In genomic region chr16:571081-571747, GRCh38 we compare ENCODE assay signal across 6 cellular contexts. TPM values are rescaled to one million over a fixed set of nuclear protein-coding genes. Genes with fewer than 3 reads are reported as not detected.
A peak's percentile ranks its signal among the peaks of the same experiment; 100 is the strongest.
DNase-seq lines count a peak whose midpoint lies in the region; ATAC-seq and TF ChIP-seq lines count a peak whose summit lies in the region.
"Not testable (repeated sequence)": the region's sequence is repeated elsewhere in the genome, so short reads cannot be mapped to it uniquely, and the experiment has no call there.

No MANE protein-coding gene starts in this region.

- H3K9me3 Mint-ChIP-seq in activated CD4-positive, alpha-beta T cell treated with anti-CD3 and anti-CD28 coated beads for 36 hours (ENCODE audit: low read depth): not testable (repeated sequence)

- not testable (repeated sequence) for TF ChIP-seq CTCF in Loucy (conservative IDR thresholded peaks at IDR 0.05; ENCODE audit: low read length); choroid plexus epithelial cell (conservative IDR thresholded peaks at IDR 0.05; ENCODE audit: low read depth, low read length); kidney epithelial cell (IDR thresholded peaks at IDR 0.05; ENCODE audit: insufficient read depth, low read length, poor library complexity, severe bottlenecking)

- H3K36me3 Mint-ChIP-seq in activated CD4-positive, alpha-beta T cell treated with anti-CD3 and anti-CD28 coated beads for 36 hours (ENCODE audit: low read depth): not testable (repeated sequence)

- H3K9me3 ChIP-seq in Loucy (ENCODE audit: insufficient read depth, low read depth, low read length); skeletal muscle satellite cell (replicated peaks; ENCODE audit: low read length): not testable (repeated sequence)

- not testable (repeated sequence) for H2AFZ ChIP-seq in Loucy (ENCODE audit: low read length)

- H3K4me2 ChIP-seq in Loucy (ENCODE audit: low read depth, low read length, poor library complexity, severe bottlenecking) (peak overlapping the region; percentile 60), skeletal muscle satellite cell (ENCODE audit: low read length) (peak overlapping the region; percentile 97)

- H3K4me3 ChIP-seq in Loucy (ENCODE audit: low read length, poor library complexity, severe bottlenecking): peak overlapping the region; percentile 76
- H3K4me3 ChIP-seq in choroid plexus epithelial cell (ENCODE audit: low read depth, low read length): peak overlapping the region; percentile 69
- H3K4me3 ChIP-seq in kidney epithelial cell (ENCODE audit: low read depth, low read length): peak overlapping the region; percentile 79
- H3K4me3 ChIP-seq in skeletal muscle satellite cell (ENCODE audit: low read length): peak overlapping the region; percentile 94

- H3K27ac Mint-ChIP-seq in activated CD4-positive, alpha-beta T cell treated with anti-CD3 and anti-CD28 coated beads for 36 hours: peak overlapping the region; percentile 74

- peaks cover 11% of the 10 kb centered on the region for H3K4me1 ChIP-seq in Loucy (ENCODE audit: insufficient read depth, low read length, poor library complexity, severe bottlenecking)
- H3K4me1 ChIP-seq in skeletal muscle satellite cell (ENCODE audit: control insufficient read depth, insufficient read depth, low read length): peaks cover 20% of the 10 kb centered on the region

- H3K27me3 ChIP-seq in Loucy (ENCODE audit: insufficient read depth, low read length, poor library complexity, severe bottlenecking); kidney epithelial cell (ENCODE audit: control insufficient read depth, insufficient read depth, low read length); skeletal muscle satellite cell (ENCODE audit: control insufficient read depth, insufficient read depth, low read length): not testable (repeated sequence)

- H3K27me3 Mint-ChIP-seq in activated CD4-positive, alpha-beta T cell treated with anti-CD3 and anti-CD28 coated beads for 36 hours: not testable (repeated sequence)

- not testable (repeated sequence) for H3K9ac ChIP-seq in Loucy (ENCODE audit: low read depth, low read length, poor library complexity, severe bottlenecking)
- H3K9ac ChIP-seq in skeletal muscle satellite cell (ENCODE audit: low read depth, low read length): peak overlapping the region; percentile 92

- CTCF ChIA-PET in activated CD4-positive, alpha-beta T cell treated with anti-CD3 and anti-CD28 coated beads for 36 hours (lab: Charles Lee): interaction anchor here (1.2 kb wide), 1 partner anchor 34 kb away, joined by 3 read pairs; no protein-coding TSS in a partner anchor

- not testable (repeated sequence) for ATAC-seq in activated CD4-positive, alpha-beta T cell treated with anti-CD3 and anti-CD28 coated beads for 36 hours

- H3K4me3 Mint-ChIP-seq in activated CD4-positive, alpha-beta T cell treated with anti-CD3 and anti-CD28 coated beads for 36 hours: peak overlapping the region; percentile 79

- not testable (repeated sequence) for H4K20me1 ChIP-seq in Loucy (ENCODE audit: insufficient read depth, low read length, poor library complexity, severe bottlenecking)

- intact Hi-C loops in activated CD4-positive, alpha-beta T cell treated with anti-CD3 and anti-CD28 coated beads for 36 hours (cut with DNase I, micrococcal nuclease): not testable (repeated sequence)

- H3K9me2 ChIP-seq in Loucy (replicated peaks; ENCODE audit: low read depth, low read length): not testable (repeated sequence)

- H3K4me1 Mint-ChIP-seq in activated CD4-positive, alpha-beta T cell treated with anti-CD3 and anti-CD28 coated beads for 36 hours: peaks cover 26% of the 10 kb centered on the region

- H3K79me2 ChIP-seq in Loucy (ENCODE audit: insufficient read depth, low read length): not testable (repeated sequence)

- not testable (repeated sequence) for H3K36me3 ChIP-seq in Loucy (ENCODE audit: insufficient read depth, low read length); kidney epithelial cell (ENCODE audit: control insufficient read depth, insufficient read depth, low read length)
- H3K36me3 ChIP-seq in skeletal muscle satellite cell (ENCODE audit: insufficient read depth, low read length): peaks cover 20% of the 10 kb centered on the region

- DNase-seq in COLO668 (lab: John Stamatoyannopoulos, UW; ENCODE audit: unreplicated experiment): peak; percentile 49
- DNase-seq in activated CD4-positive, alpha-beta T cell treated with anti-CD3 and anti-CD28 coated beads for 36 hours; kidney epithelial cell (ENCODE audit: low read depth): not testable (repeated sequence)
- DNase-seq in choroid plexus epithelial cell (ENCODE audit: low read depth): peak; percentile 69

- H3F3A ChIP-seq in Loucy (ENCODE audit: low read depth): not testable (repeated sequence)

- POLR2A ChIA-PET in activated CD4-positive, alpha-beta T cell treated with anti-CD3 and anti-CD28 coated beads for 36 hours (lab: Charles Lee): not testable (repeated sequence)

RNA-seq across cellular contexts. Expression of gene PIGQ, which starts 1.4 kb away (rescaled TPM):
- 10 to 100 TPM; 24.2 to 24.7 TPM for total RNA-seq in activated CD4-positive, alpha-beta T cell treated with anti-CD3 and anti-CD28 coated beads for 36 hours
- total RNA-seq in kidney epithelial cell: 54.9 and 63.1 TPM in 2 replicates
- total RNA-seq in skeletal muscle satellite cell (2012; rRNA removed): 16.0 and 22.7 TPM in 2 replicates

RNA-seq across cellular contexts. Expression of gene NHLRC4, which starts 4.4 kb away (rescaled TPM):
- total RNA-seq in activated CD4-positive, alpha-beta T cell treated with anti-CD3 and anti-CD28 coated beads for 36 hours: under 1 TPM; 0.19 to 0.87 TPM
- total RNA-seq in kidney epithelial cell: 0.46 and 2.3 TPM in 2 replicates
- total RNA-seq in skeletal muscle satellite cell (2012; rRNA removed): 0.44 and 1.8 TPM in 2 replicates

RNA-seq across cellular contexts. Expression of gene PRR35, which starts 11.0 kb away (rescaled TPM):
- total RNA-seq in activated CD4-positive, alpha-beta T cell treated with anti-CD3 and anti-CD28 coated beads for 36 hours: not detected
- total RNA-seq in kidney epithelial cell: not detected in 2 replicates
- total RNA-seq in skeletal muscle satellite cell (2012; rRNA removed): not detected in 2 replicates

RNA-seq across cellular contexts. Expression of gene RAB40C, which starts 18.7 kb away (rescaled TPM):
- 1 to 10 TPM; 8.9 to 9.6 TPM for total RNA-seq in activated CD4-positive, alpha-beta T cell treated with anti-CD3 and anti-CD28 coated beads for 36 hours
- 16.5 and 26.9 TPM in 2 replicates for total RNA-seq in kidney epithelial cell
- total RNA-seq in skeletal muscle satellite cell (2012; rRNA removed): 13.2 and 14.6 TPM in 2 replicates

RNA-seq across cellular contexts. Expression of gene CAPN15, which starts 43.7 kb away (rescaled TPM):
- total RNA-seq in activated CD4-positive, alpha-beta T cell treated with anti-CD3 and anti-CD28 coated beads for 36 hours: 10 to 100 TPM; 64.7 to 69.7 TPM
- total RNA-seq in kidney epithelial cell: 47.1 and 54.5 TPM in 2 replicates
- 48.9 and 51.5 TPM in 2 replicates for total RNA-seq in skeletal muscle satellite cell (2012; rRNA removed)
